Comparison of ENCODE assay signal across 36 cellular contexts in genomic region chr6:1009041-1009440, GRCh38.
"Had no signal": no experiment of that assay in that cellular context is flagged by ENCODE, and none has a peak within 500 bp of the region (broad histone marks: within the 10 kb centered on the region; RNA-seq: fewer than 3 reads in every experiment).

No MANE protein-coding gene starts in this region.

- H3K9me3 Mint-ChIP-seq: activated B cell treated with CpG ODN at 0.5 μM for 24 hours; activated CD4-positive, alpha-beta memory T cell treated with anti-CD3 and anti-CD28 coated beads for 36 hours; activated CD8-positive, alpha-beta T cell treated with anti-CD3 and anti-CD28 coated beads for 36 hours; activated naive CD4-positive, alpha-beta T cell treated with anti-CD3 and anti-CD28 coated beads for 36 hours; activated naive CD8-positive, alpha-beta T cell treated with anti-CD3 and anti-CD28 coated beads, Interleukin-2, amount 10 ng/mL, durations not matched to agents 7 days and 5 days; activated T-cell treated with anti-CD3 and anti-CD28 coated beads, Interleukin-2, amount 50 U/mL, for 4 hours; activated T-cell treated with anti-CD3 and anti-CD28 coated beads, Interleukin-2, amount 50 U/mL, for 72 hours; activated T-helper 1 cell treated with anti-CD3 and anti-CD28 coated beads, Interleukin-12 subunit alpha, Interleukin-12 subunit beta, Interleukin-2, Interleukin-4 antibody, amounts not matched to agents 30 ng/mL and 10 ng/mL and 1 ng/mL, durations not matched to agents 14 hours and 24 hours and 36 hours; activated T-helper 17 cell treated with anti-CD3 and anti-CD28 coated beads, Interleukin-2, amount 50 U/mL, for 72 hours; T-helper 1 cell treated with Interleukin-12 subunit alpha and Interleukin-12 subunit beta and Interleukin-4 antibody, amounts not matched to agents 30 μg/mL and 1 μg/mL, for 36 hours; T-helper 2 cell treated with Interferon-gamma antibody and Interleukin-4, amounts not matched to agents 5 μg/mL and 100 μg/mL, for 36 hours had no signal

- H3K27ac ChIP-seq: adrenal gland, body of pancreas, brain microvascular endothelial cell, breast epithelium, VCaP had no signal

- H3K4me3 Mint-ChIP-seq: activated B cell treated with CpG ODN at 0.5 μM for 24 hours; activated CD4-positive, alpha-beta memory T cell treated with anti-CD3 and anti-CD28 coated beads for 36 hours; activated CD8-positive, alpha-beta T cell treated with anti-CD3 and anti-CD28 coated beads for 36 hours; activated naive CD4-positive, alpha-beta T cell treated with anti-CD3 and anti-CD28 coated beads for 36 hours; activated naive CD4-positive, alpha-beta T cell treated with anti-CD3 and anti-CD28 coated beads, Interleukin-2, amount 50 U/mL, for 24 hours; activated naive CD8-positive, alpha-beta T cell; activated naive CD8-positive, alpha-beta T cell treated with anti-CD3 and anti-CD28 coated beads, Interleukin-2, amount 10 ng/mL, durations not matched to agents 7 days and 5 days; activated T-cell treated with anti-CD3 and anti-CD28 coated beads, Interleukin-2, amount 50 U/mL, for 4 hours; activated T-cell treated with anti-CD3 and anti-CD28 coated beads, Interleukin-2, amount 50 U/mL, for 72 hours; activated T-helper 1 cell treated with anti-CD3 and anti-CD28 coated beads, Interleukin-12 subunit alpha, Interleukin-12 subunit beta, Interleukin-2, Interleukin-4 antibody, amounts not matched to agents 30 ng/mL and 10 ng/mL and 1 ng/mL, durations not matched to agents 14 hours and 24 hours and 36 hours; activated T-helper 17 cell treated with anti-CD3 and anti-CD28 coated beads, Interleukin-2, amount 50 U/mL, for 72 hours; T-helper 1 cell treated with Interleukin-12 subunit alpha and Interleukin-12 subunit beta and Interleukin-4 antibody, amounts not matched to agents 30 μg/mL and 1 μg/mL, for 36 hours; T-helper 2 cell treated with Interferon-gamma antibody and Interleukin-4, amounts not matched to agents 5 μg/mL and 100 μg/mL, for 36 hours had no signal

- ATAC-seq: activated CD8-positive, alpha-beta T cell treated with anti-CD3 and anti-CD28 coated beads for 36 hours; activated T-cell treated with anti-CD3 and anti-CD28 coated beads, Interleukin-2, amount 50 U/mL, for 4 hours; activated T-cell treated with anti-CD3 and anti-CD28 coated beads, Interleukin-2, amount 50 U/mL, for 72 hours; activated T-helper 17 cell treated with anti-CD3 and anti-CD28 coated beads, Interleukin-2, amount 50 U/mL, for 72 hours; body of pancreas had no signal

- H3K27me3 ChIP-seq: adrenal gland, body of pancreas, brain microvascular endothelial cell had no signal

- H3K4me1 ChIP-seq: adrenal gland, breast epithelium had no signal

- H3K4me1 Mint-ChIP-seq: activated B cell treated with CpG ODN at 0.5 μM for 24 hours; activated naive CD4-positive, alpha-beta T cell treated with anti-CD3 and anti-CD28 coated beads, Interleukin-2, amount 50 U/mL, for 24 hours; activated naive CD8-positive, alpha-beta T cell treated with anti-CD3 and anti-CD28 coated beads, Interleukin-2, amount 10 ng/mL, durations not matched to agents 7 days and 5 days; activated T-helper 17 cell treated with anti-CD3 and anti-CD28 coated beads, Interleukin-2, amount 50 U/mL, for 72 hours had no signal

- H3K27ac Mint-ChIP-seq: activated B cell treated with CpG ODN at 0.5 μM for 24 hours; activated CD4-positive, alpha-beta memory T cell treated with anti-CD3 and anti-CD28 coated beads for 36 hours; activated CD8-positive, alpha-beta T cell treated with anti-CD3 and anti-CD28 coated beads for 36 hours; activated naive CD4-positive, alpha-beta T cell treated with anti-CD3 and anti-CD28 coated beads for 36 hours; activated naive CD4-positive, alpha-beta T cell treated with anti-CD3 and anti-CD28 coated beads, Interleukin-2, amount 50 U/mL, for 24 hours; activated naive CD8-positive, alpha-beta T cell; activated naive CD8-positive, alpha-beta T cell treated with anti-CD3 and anti-CD28 coated beads, Interleukin-2, amount 10 ng/mL, durations not matched to agents 7 days and 5 days; activated T-cell treated with anti-CD3 and anti-CD28 coated beads, Interleukin-2, amount 50 U/mL, for 72 hours; activated T-helper 1 cell treated with anti-CD3 and anti-CD28 coated beads, Interleukin-12 subunit alpha, Interleukin-12 subunit beta, Interleukin-2, Interleukin-4 antibody, amounts not matched to agents 30 ng/mL and 10 ng/mL and 1 ng/mL, durations not matched to agents 14 hours and 24 hours and 36 hours; activated T-helper 17 cell treated with anti-CD3 and anti-CD28 coated beads, Interleukin-2, amount 50 U/mL, for 72 hours; T-helper 1 cell treated with Interleukin-12 subunit alpha and Interleukin-12 subunit beta and Interleukin-4 antibody, amounts not matched to agents 30 μg/mL and 1 μg/mL, for 36 hours; T-helper 2 cell treated with Interferon-gamma antibody and Interleukin-4, amounts not matched to agents 5 μg/mL and 100 μg/mL, for 36 hours had no signal

- H3K36me3 ChIP-seq: adrenal gland, brain microvascular endothelial cell, breast epithelium had no signal

- H3K9me3 ChIP-seq: adrenal gland, body of pancreas, breast epithelium had no signal

- FAIRE-seq: astrocyte, colon, TTC549 had no signal

- DNase-seq: activated B cell treated with CpG ODN at 0.5 μM for 24 hours; activated CD4-positive, alpha-beta memory T cell treated with anti-CD3 and anti-CD28 coated beads for 36 hours; activated CD4-positive, alpha-beta T cell treated with anti-CD3 and anti-CD28 coated beads for 48 hours; activated CD4-positive, alpha-beta T cell treated with anti-CD3 and anti-CD28 coated beads, Interleukin-2, amount 50 U/mL, for 1 hour; activated CD4-positive, alpha-beta T cell treated with anti-CD3 and anti-CD28 coated beads, Interleukin-2, amount 50 U/mL, for 4 hours; activated CD4-positive, CD25-positive, alpha-beta regulatory T cell treated with anti-CD3 and anti-CD28 coated beads, Interleukin-2, amount 50 U/mL, for 72 hours; activated CD8-positive, alpha-beta memory T cell treated with anti-CD3 and anti-CD28 coated beads, Interleukin-2, amount 50 U/mL, for 4 hours; activated CD8-positive, alpha-beta T cell treated with anti-CD3 and anti-CD28 coated beads for 36 hours; activated effector memory CD4-positive, alpha-beta T cell treated with anti-CD3 and anti-CD28 coated beads, Interleukin-2, amount 50 U/mL, for 16 hours; activated gamma-delta T cell treated with Interleukin-2 at 50 U/mL for 16 hours; activated naive CD4-positive, alpha-beta T cell; activated naive CD4-positive, alpha-beta T cell treated with anti-CD3 and anti-CD28 coated beads for 36 hours; activated naive CD8-positive, alpha-beta T cell treated with anti-CD3 and anti-CD28 coated beads, Interleukin-2, amount 10 ng/mL, durations not matched to agents 7 days and 5 days; activated T-cell treated with anti-CD3 and anti-CD28 coated beads for 4 hours; activated T-cell treated with anti-CD3 and anti-CD28 coated beads, Interleukin-2, amount 50 U/mL, for 1 hour; activated T-cell treated with anti-CD3 and anti-CD28 coated beads, Interleukin-2, amount 50 U/mL, for 4 hours; activated T-cell treated with anti-CD3 and anti-CD28 coated beads, Interleukin-2, amount 50 U/mL, for 72 hours; adrenal gland; amniotic stem cell; aorta; body of pancreas; brain microvascular endothelial cell; central memory CD4-positive, alpha-beta T cell; T-helper 2 cell; T-helper 9 cell had no signal

- H3K36me3 Mint-ChIP-seq: activated CD4-positive, alpha-beta memory T cell treated with anti-CD3 and anti-CD28 coated beads for 36 hours; activated naive CD4-positive, alpha-beta T cell treated with anti-CD3 and anti-CD28 coated beads, Interleukin-2, amount 50 U/mL, for 24 hours; activated naive CD8-positive, alpha-beta T cell; activated naive CD8-positive, alpha-beta T cell treated with anti-CD3 and anti-CD28 coated beads, Interleukin-2, amount 10 ng/mL, durations not matched to agents 7 days and 5 days had no signal

- H3K4me3 ChIP-seq: adrenal gland, body of pancreas, breast epithelium had no signal
